14 cellular contexts compared by ENCODE assay signal in the genomic region with DNA sequence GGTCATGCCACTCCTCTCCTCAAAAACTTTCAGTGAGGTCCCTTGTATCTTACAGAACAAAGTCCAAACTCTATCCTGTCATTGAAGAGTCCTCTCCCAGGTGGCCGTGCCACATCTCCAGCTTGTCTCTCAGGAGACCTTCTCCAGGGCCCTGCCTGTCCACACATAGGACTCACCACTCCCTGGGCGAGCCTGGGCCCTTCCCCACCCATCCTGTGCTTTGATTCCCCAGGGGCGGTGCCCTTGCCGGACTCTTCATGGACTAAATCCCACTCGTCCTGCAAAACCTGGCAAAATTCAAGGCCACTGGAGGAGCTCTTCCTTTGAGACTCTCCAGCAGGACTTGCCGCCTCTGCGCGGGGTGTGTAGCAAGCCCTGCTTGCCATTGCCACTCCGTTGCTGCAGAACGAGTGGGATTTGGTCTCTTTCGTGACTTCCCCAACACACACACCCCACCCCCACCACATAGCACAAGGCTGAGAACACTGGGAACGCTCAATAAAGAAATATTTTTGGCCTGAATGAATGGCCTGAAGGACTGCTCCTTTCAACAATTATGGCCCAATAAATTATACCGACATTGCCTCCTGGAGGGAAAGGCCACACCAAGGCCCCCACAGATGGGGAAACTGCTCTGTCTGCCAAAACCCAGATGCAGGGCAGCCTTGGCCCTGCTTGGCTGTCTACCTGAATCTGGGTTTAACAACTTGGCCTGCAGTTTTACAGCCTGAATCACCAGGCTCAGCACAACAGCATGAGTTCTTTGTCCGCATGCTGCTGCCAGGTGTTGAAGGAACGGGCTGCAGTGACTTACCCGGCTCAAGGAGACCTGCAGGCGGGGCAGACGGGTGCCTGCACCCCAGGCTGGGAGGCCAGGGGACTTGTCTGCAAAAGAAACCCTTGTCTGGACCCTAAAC.
DNase-seq lines count a peak whose midpoint lies in the region; ATAC-seq, FAIRE-seq and TF ChIP-seq lines count a peak whose summit lies in the region.
"Had no signal": no experiment of that assay in that cellular context is flagged by ENCODE, and none has a peak within 500 bp of the region (broad histone marks: within the 10 kb centered on the region; RNA-seq: fewer than 3 reads in every experiment).

No MANE protein-coding gene starts in this region.

- no peak overlapping the region for H2AFZ ChIP-seq in neural progenitor cell (replicated peaks)
- no peak overlapping the region for H2AFZ ChIP-seq in HepG2 (ENCODE audit: low read length)

- H3K4me3 Mint-ChIP-seq in central memory CD8-positive, alpha-beta T cell = no peak overlapping the region
- H3K4me3 Mint-ChIP-seq in neural progenitor cell = peak overlapping the region; percentile 14
- H3K4me3 Mint-ChIP-seq in stimulated activated effector memory CD8-positive, alpha-beta T cell treated with anti-CD3 and anti-CD28 coated beads, Interleukin-12 subunit alpha, Interleukin-12 subunit beta, amount 100 ng/mL, for 72 hours = no peak overlapping the region
- H3K4me3 Mint-ChIP-seq in activated T-helper 1 cell treated with anti-CD3 and anti-CD28 coated beads, Interleukin-12 subunit alpha, Interleukin-12 subunit beta, Interleukin-2, Interleukin-4 antibody, amounts not matched to agents 30 ng/mL and 10 ng/mL and 1 ng/mL, durations not matched to agents 14 hours and 24 hours and 36 hours = no peak overlapping the region
- H3K4me3 Mint-ChIP-seq: activated T-cell treated with anti-CD3 and anti-CD28 coated beads, Interleukin-2, amount 50 U/mL, for 72 hours had no signal

- intact Hi-C loops in HepG2 (cut with micrococcal nuclease; ENCODE audit: unreplicated experiment) = no loop called here
- intact Hi-C loops in activated T-helper 1 cell treated with anti-CD3 and anti-CD28 coated beads, Interleukin-12 subunit alpha, Interleukin-12 subunit beta, Interleukin-2, Interleukin-4 antibody, amounts not matched to agents 30 ng/mL and 10 ng/mL and 1 ng/mL, durations not matched to agents 14 hours and 24 hours and 36 hours (cut with micrococcal nuclease) = loop anchor here (2.0 kb wide), 1 partner anchor 71 kb away; no protein-coding TSS in a partner anchor

- H3K4me2 ChIP-seq in neural progenitor cell = no peak overlapping the region
- no peak overlapping the region for H3K4me2 ChIP-seq in HepG2 (ENCODE audit: low read depth, low read length)

- H3K27me3 Mint-ChIP-seq in central memory CD8-positive, alpha-beta T cell = no peaks in the 10 kb centered on the region
- peaks cover 8% of the 10 kb centered on the region for H3K27me3 Mint-ChIP-seq in neural progenitor cell (ENCODE audit: insufficient read depth, low read depth)
- peaks cover 3% of the 10 kb centered on the region for H3K27me3 Mint-ChIP-seq in activated T-helper 1 cell treated with anti-CD3 and anti-CD28 coated beads, Interleukin-12 subunit alpha, Interleukin-12 subunit beta, Interleukin-2, Interleukin-4 antibody, amounts not matched to agents 30 ng/mL and 10 ng/mL and 1 ng/mL, durations not matched to agents 14 hours and 24 hours and 36 hours (ENCODE audit: insufficient read depth)

- H3K27ac ChIP-seq in KOPT-K1 (ENCODE audit: low read depth, low read length, poor library complexity, severe bottlenecking) (peak overlapping the region; percentile 15), neural progenitor cell (no peak overlapping the region), HepG2 (ENCODE audit: extremely low read length, insufficient read depth, low read length) (no peak overlapping the region)
- H3K27ac ChIP-seq: C4-2B, thoracic aorta, WERI-Rb-1 had no signal

- TF ChIP-seq POLR2A in HepG2 (IDR thresholded peaks at IDR 0.05; ENCODE audit: insufficient read depth in 1 of 2, low read depth in 2 of 2, low read length in 2 of 2) = no peak

- H3K36me3 ChIP-seq in BJ (ENCODE audit: control insufficient read depth, insufficient read depth, low read length) (no peaks in the 10 kb centered on the region), KOPT-K1 (ENCODE audit: insufficient read depth, low read length) (no peaks in the 10 kb centered on the region), neural progenitor cell (no peaks in the 10 kb centered on the region), HepG2 (replicated peaks in 1 of 2; ENCODE audit: control insufficient read depth in 1 of 2, insufficient read depth in 2 of 2, low read length in 2 of 2) (no peaks in the 10 kb centered on the region)
- H3K36me3 ChIP-seq: thoracic aorta, WERI-Rb-1 had no signal

- DNase-seq in BJ (ENCODE audit: low read depth) (peak; percentile 99), neural progenitor cell (ENCODE audit: low spot score) (no peak), HepG2 (ENCODE audit: low spot score) (no peak)
- no peak for DNase-seq in central memory CD8-positive, alpha-beta T cell (ENCODE audit: low spot score in 2 of 2)
- DNase-seq in stimulated activated effector memory CD8-positive, alpha-beta T cell treated with anti-CD3 and anti-CD28 coated beads, Interleukin-12 subunit alpha, Interleukin-12 subunit beta, amount 100 ng/mL, for 72 hours (ENCODE audit: low spot score in 2 of 2) = no peak
- no peak for DNase-seq in activated T-helper 1 cell treated with anti-CD3 and anti-CD28 coated beads, Interleukin-12 subunit alpha, Interleukin-12 subunit beta, Interleukin-2, Interleukin-4 antibody, amounts not matched to agents 30 ng/mL and 10 ng/mL and 1 ng/mL, durations not matched to agents 14 hours and 24 hours and 36 hours (ENCODE audit: low spot score)
- DNase-seq: activated T-cell treated with anti-CD3 and anti-CD28 coated beads, Interleukin-2, amount 50 U/mL, for 72 hours; NCI-H510A; SHP77; WERI-Rb-1 had no signal

- WGBS in HepG2 (ENCODE audit: low lambda C conversion rate) = 52% methylated on average over 14 of the region's 18 CpGs

- in situ Hi-C loops in HepG2 (cut with HindIII; ENCODE audit: extremely low pct_ligation_motif_present, low pct_unique_long_range_greater_than_20kb) = no loop called here

- no peak overlapping the region for H3K4me3 ChIP-seq in BJ (ENCODE audit: low read depth, low read length)
- H3K4me3 ChIP-seq in neural progenitor cell = no peak overlapping the region
- no peak overlapping the region for H3K4me3 ChIP-seq in HepG2 (replicated peaks in 1 of 3; ENCODE audit: insufficient read depth in 1 of 3, low read depth in 2 of 3, low read length in 3 of 3)
- H3K4me3 ChIP-seq: thoracic aorta had no signal

- H3K9ac ChIP-seq in neural progenitor cell = no peak overlapping the region
- no peak overlapping the region for H3K9ac ChIP-seq in HepG2 (ENCODE audit: insufficient read depth, low read depth, low read length)

- H3K4me1 ChIP-seq in neural progenitor cell (peaks cover 9% of the 10 kb centered on the region), HepG2 (ENCODE audit: insufficient read depth, low read length) (peaks cover 28% of the 10 kb centered on the region)

- no peaks in the 10 kb centered on the region for H3K79me2 ChIP-seq in neural progenitor cell (ENCODE audit: low read depth)
- no peaks in the 10 kb centered on the region for H3K79me2 ChIP-seq in HepG2 (ENCODE audit: insufficient read depth, low read length)

- H3K27ac Mint-ChIP-seq in central memory CD8-positive, alpha-beta T cell (ENCODE audit: low read depth) = peak overlapping the region; percentile 44
- peak overlapping the region; percentile 2 for H3K27ac Mint-ChIP-seq in neural progenitor cell
- H3K27ac Mint-ChIP-seq in stimulated activated effector memory CD8-positive, alpha-beta T cell treated with anti-CD3 and anti-CD28 coated beads, Interleukin-12 subunit alpha, Interleukin-12 subunit beta, amount 100 ng/mL, for 72 hours = no peak overlapping the region
- H3K27ac Mint-ChIP-seq in activated T-helper 1 cell treated with anti-CD3 and anti-CD28 coated beads, Interleukin-12 subunit alpha, Interleukin-12 subunit beta, Interleukin-2, Interleukin-4 antibody, amounts not matched to agents 30 ng/mL and 10 ng/mL and 1 ng/mL, durations not matched to agents 14 hours and 24 hours and 36 hours = no peak overlapping the region
- H3K27ac Mint-ChIP-seq: activated T-cell treated with anti-CD3 and anti-CD28 coated beads, Interleukin-2, amount 50 U/mL, for 72 hours had no signal

- no peaks in the 10 kb centered on the region for H3K36me3 Mint-ChIP-seq in central memory CD8-positive, alpha-beta T cell (ENCODE audit: insufficient read depth)
- H3K36me3 Mint-ChIP-seq in neural progenitor cell = no peaks in the 10 kb centered on the region
- H3K36me3 Mint-ChIP-seq in stimulated activated effector memory CD8-positive, alpha-beta T cell treated with anti-CD3 and anti-CD28 coated beads, Interleukin-12 subunit alpha, Interleukin-12 subunit beta, amount 100 ng/mL, for 72 hours = no peaks in the 10 kb centered on the region
- H3K36me3 Mint-ChIP-seq in activated T-helper 1 cell treated with anti-CD3 and anti-CD28 coated beads, Interleukin-12 subunit alpha, Interleukin-12 subunit beta, Interleukin-2, Interleukin-4 antibody, amounts not matched to agents 30 ng/mL and 10 ng/mL and 1 ng/mL, durations not matched to agents 14 hours and 24 hours and 36 hours (ENCODE audit: low read depth) = no peaks in the 10 kb centered on the region

- no peaks in the 10 kb centered on the region for H3K9me3 Mint-ChIP-seq in central memory CD8-positive, alpha-beta T cell
- peaks cover 4% of the 10 kb centered on the region for H3K9me3 Mint-ChIP-seq in neural progenitor cell
- H3K9me3 Mint-ChIP-seq in stimulated activated effector memory CD8-positive, alpha-beta T cell treated with anti-CD3 and anti-CD28 coated beads, Interleukin-12 subunit alpha, Interleukin-12 subunit beta, amount 100 ng/mL, for 72 hours = no peaks in the 10 kb centered on the region
- no peaks in the 10 kb centered on the region for H3K9me3 Mint-ChIP-seq in activated T-helper 1 cell treated with anti-CD3 and anti-CD28 coated beads, Interleukin-12 subunit alpha, Interleukin-12 subunit beta, Interleukin-2, Interleukin-4 antibody, amounts not matched to agents 30 ng/mL and 10 ng/mL and 1 ng/mL, durations not matched to agents 14 hours and 24 hours and 36 hours
- H3K9me3 Mint-ChIP-seq: activated T-cell treated with anti-CD3 and anti-CD28 coated beads, Interleukin-2, amount 50 U/mL, for 72 hours had no signal

- TF ChIP-seq CTCF in BJ (IDR thresholded peaks at IDR 0.05; ENCODE audit: insufficient read depth, low read depth, low read length) (peak; percentile 40; the same call in 1 of the 2 replicates), neural progenitor cell (IDR thresholded peaks at IDR 0.05) (no peak), HepG2 (CRISPR knock-in tag; IDR thresholded peaks at IDR 0.05) (no peak)

- CTCF ChIA-PET in BJ (lab: Yijun Ruan, JAX) (interaction anchor here (1.2 to 1.8 kb wide), 3 partner anchors 11 to 67 kb away, joined by 3 to 4 read pairs (median 4); no protein-coding TSS in a partner anchor), HepG2 (lab: Yijun Ruan, JAX; ENCODE audit: low intra/inter-chr PET ratio, low total read pairs) (no interaction called here)

- no peak for FAIRE-seq in HepG2 (lab: Jason Lieb, UNC)

- POLR2A ChIA-PET in BJ (lab: Charles Lee) = no interaction called here
- POLR2A ChIA-PET in HepG2 (lab: Yijun Ruan, JAX) = no interaction called here

- H3K27me3 ChIP-seq in BJ (ENCODE audit: control insufficient read depth, insufficient read depth, low read length) (no peaks in the 10 kb centered on the region), neural progenitor cell (no peaks in the 10 kb centered on the region), HepG2 (ENCODE audit: control insufficient read depth in 1 of 2, insufficient read depth in 2 of 2, low read length in 2 of 2) (no peaks in the 10 kb centered on the region; a peak in 1 of 5 replicates)

- TF ChIP-seq EP300 in HepG2 (IDR thresholded peaks at IDR 0.05; ENCODE audit: low read depth in 2 of 2, low read length in 2 of 2) = no peak
- no peak for TF ChIP-seq EP300 in HepG2 (CRISPR knock-in tag; IDR thresholded peaks at IDR 0.05; ENCODE audit: borderline replicate concordance)

- H3F3A ChIP-seq in neural progenitor cell (ENCODE audit: low read depth) = peaks cover 8% of the 10 kb centered on the region

- H3K9me3 ChIP-seq in KOPT-K1 (ENCODE audit: insufficient read depth, low read length, poor library complexity, severe bottlenecking) = no peaks in the 10 kb centered on the region
- H3K9me3 ChIP-seq in neural progenitor cell (ENCODE audit: low read depth) = no peaks in the 10 kb centered on the region
- H3K9me3 ChIP-seq in HepG2 (ENCODE audit: low read length) = no peaks in the 10 kb centered on the region
- H3K9me3 ChIP-seq: thoracic aorta had no signal

- no TSS peak for BruUV-seq in HepG2 (replicated peaks; lab: Mats Ljungman, UMichigan)

- H3K4me1 Mint-ChIP-seq in central memory CD8-positive, alpha-beta T cell = peaks cover 11% of the 10 kb centered on the region
- peaks cover 9% of the 10 kb centered on the region for H3K4me1 Mint-ChIP-seq in neural progenitor cell
- peaks cover 11% of the 10 kb centered on the region for H3K4me1 Mint-ChIP-seq in stimulated activated effector memory CD8-positive, alpha-beta T cell treated with anti-CD3 and anti-CD28 coated beads, Interleukin-12 subunit alpha, Interleukin-12 subunit beta, amount 100 ng/mL, for 72 hours
- peaks cover 15% of the 10 kb centered on the region for H3K4me1 Mint-ChIP-seq in activated T-helper 1 cell treated with anti-CD3 and anti-CD28 coated beads, Interleukin-12 subunit alpha, Interleukin-12 subunit beta, Interleukin-2, Interleukin-4 antibody, amounts not matched to agents 30 ng/mL and 10 ng/mL and 1 ng/mL, durations not matched to agents 14 hours and 24 hours and 36 hours (ENCODE audit: low read depth)

- H4K20me1 ChIP-seq in neural progenitor cell (ENCODE audit: low read depth) = no peaks in the 10 kb centered on the region
- no peaks in the 10 kb centered on the region for H4K20me1 ChIP-seq in HepG2 (ENCODE audit: insufficient read depth, low read length)

- no peak for TF ChIP-seq RAD21 in HepG2 (CRISPR knock-in tag; IDR thresholded peaks at IDR 0.05)

- no peak for ATAC-seq in central memory CD8-positive, alpha-beta T cell (replicated peaks; ENCODE audit: extremely low read depth, poor library complexity, severe bottlenecking)
- ATAC-seq in GM21528 (IDR thresholded peaks at IDR 0.05; ENCODE audit: low FRiP score, unreplicated experiment) (no peak), HepG2 (no peak)
- no peak for ATAC-seq in stimulated activated effector memory CD8-positive, alpha-beta T cell treated with anti-CD3 and anti-CD28 coated beads, Interleukin-12 subunit alpha, Interleukin-12 subunit beta, amount 100 ng/mL, for 72 hours
- ATAC-seq: activated T-cell treated with anti-CD3 and anti-CD28 coated beads, Interleukin-2, amount 50 U/mL, for 72 hours had no signal

Comparison
In these comparisons a context has a peak if more than half of its experiments do, and no peak if none do; other contexts are left out.
1. H3K27ac Mint-ChIP-seq: peak in central memory CD8-positive, alpha-beta T cell (single experiment) and neural progenitor cell (single experiment); none in stimulated activated effector memory CD8-positive, alpha-beta T cell treated with anti-CD3 and anti-CD28 coated beads, Interleukin-12 subunit alpha, Interleukin-12 subunit beta, amount 100 ng/mL, for 72 hours (single experiment) and activated T-helper 1 cell treated with anti-CD3 and anti-CD28 coated beads, Interleukin-12 subunit alpha, Interleukin-12 subunit beta, Interleukin-2, Interleukin-4 antibody, amounts not matched to agents 30 ng/mL and 10 ng/mL and 1 ng/mL, durations not matched to agents 14 hours and 24 hours and 36 hours (single experiment).